18 cellular contexts compared by ENCODE assay signal in genomic region chr9:9792144-9792857, GRCh38.
DNase-seq lines count a peak whose midpoint lies in the region; ATAC-seq, FAIRE-seq and TF ChIP-seq lines count a peak whose summit lies in the region.
"Had no signal": no experiment of that assay in that cellular context is flagged by ENCODE, and none has a peak within 500 bp of the region (broad histone marks: within the 10 kb centered on the region; RNA-seq: fewer than 3 reads in every experiment).

No MANE protein-coding gene starts in this region.

- no peak for TF ChIP-seq CTCF in adrenal gland (IDR thresholded peaks at IDR 0.05)

- in situ Hi-C loops in KBM-7 (cut with MboI; ENCODE audit: low pct_unique_long_range_greater_than_20kb, low sequenced_read_pairs) = no loop called here

- H3K36me3 ChIP-seq in adrenal gland (replicated peaks in 1 of 2) (no peaks in the 10 kb centered on the region), SJCRH30 (no peaks in the 10 kb centered on the region)
- H3K36me3 ChIP-seq: heart right ventricle, upper lobe of right lung had no signal

- TF ChIP-seq POLR2A in GM12892 (IDR thresholded peaks at IDR 0.05; ENCODE audit: low read depth, low read length) (no peak), adrenal gland (IDR thresholded peaks at IDR 0.05) (no peak)

- peak; percentile 44 for FAIRE-seq in GM12892 (lab: Jason Lieb, UNC)

- 64 to 84% (median 68%) methylated on average over 1 of the region's 1 CpG for WGBS in adrenal gland, 4 donors

- H3K4me3 ChIP-seq in adrenal gland (no peak overlapping the region), SJCRH30 (no peak overlapping the region)
- H3K4me3 ChIP-seq: body of pancreas, heart right ventricle, upper lobe of right lung had no signal

- no peaks in the 10 kb centered on the region for H3K9me3 ChIP-seq in adrenal gland (replicated peaks in 1 of 3)
- no peaks in the 10 kb centered on the region for H3K9me3 ChIP-seq in SJCRH30 (replicated peaks)
- H3K9me3 ChIP-seq: body of pancreas, heart right ventricle, upper lobe of right lung had no signal

- H3K4me1 ChIP-seq in adrenal gland (replicated peaks in 1 of 2) = no peaks in the 10 kb centered on the region
- no peaks in the 10 kb centered on the region for H3K4me1 ChIP-seq in SJCRH30
- H3K4me1 ChIP-seq: body of pancreas, heart right ventricle, upper lobe of right lung had no signal

- ATAC-seq in GM19395 (IDR thresholded peaks at IDR 0.05; ENCODE audit: unreplicated experiment) (peak; percentile 70), HG02798 (IDR thresholded peaks at IDR 0.05; ENCODE audit: poor library complexity, unreplicated experiment) (peak; percentile 42), HG03565 (IDR thresholded peaks at IDR 0.05; ENCODE audit: unreplicated experiment) (peak; percentile 41)
- ATAC-seq: activated CD8-positive, alpha-beta memory T cell treated with anti-CD3 and anti-CD28 coated beads, Interleukin-2, amount 10 ng/mL, durations not matched to agents 7 days and 5 days; body of pancreas; heart right ventricle; upper lobe of right lung had no signal

- H3K27ac ChIP-seq in adrenal gland (no peak overlapping the region), SJCRH30 (no peak overlapping the region)
- H3K27ac ChIP-seq: body of pancreas, heart right ventricle, upper lobe of right lung had no signal

- intact Hi-C loops in adrenal gland (cut with DNase I) = loop anchor here in 1 of 2 donors (10.0 kb wide), 1 partner anchor 188 kb away; no protein-coding TSS in a partner anchor

- DNase-seq in GM12892 (ENCODE audit: insufficient read length) (no peak), KBM-7 (no peak), adrenal gland (no peak), retina (no peak), SJCRH30 (no peak)
- DNase-seq: activated B cell treated with CpG ODN at 0.5 μM for 24 hours; activated CD8-positive, alpha-beta memory T cell treated with anti-CD3 and anti-CD28 coated beads, Interleukin-2, amount 10 ng/mL, durations not matched to agents 7 days and 5 days; activated gamma-delta T cell; body of pancreas; H9; heart right ventricle; KG1; NCI-H446 treated with DMSO at 0.1 percent for 48 hours; stimulated activated naive CD4-positive, alpha-beta T cell treated with Interleukin-2 at 50 U/mL for 16 hours; upper lobe of right lung had no signal

- no peaks in the 10 kb centered on the region for H3K27me3 ChIP-seq in adrenal gland
- H3K27me3 ChIP-seq in SJCRH30 = no peaks in the 10 kb centered on the region
- H3K27me3 ChIP-seq: body of pancreas, heart right ventricle, upper lobe of right lung had no signal
